Comparison of ENCODE assay signal across 1 cellular context in genomic region chr10:22325948-22326702, GRCh38.
TF ChIP-seq lines count a peak whose summit lies in the region.

No MANE protein-coding gene starts in this region.

TF ChIP-seq in HepG2, 621 proteins besides CTCF, POLR2A, EP300 and RAD21:
- TF ChIP-seq HBP1 (CRISPR knock-in tag; IDR thresholded peaks at IDR 0.05; ENCODE audit: low read depth) (no peak), AGO2 (optimal IDR thresholded peaks at IDR 0.05; ENCODE audit: low read depth, low read length) (peak; percentile 35), ZNF772 (CRISPR knock-in tag; IDR thresholded peaks at IDR 0.05) (0 out of 2 replicates have a peak, but pooled peaks have one; percentile 22), ZSCAN30 (CRISPR knock-in tag; IDR thresholded peaks at IDR 0.05) (no peak), ZNF547 (CRISPR knock-in tag; IDR thresholded peaks at IDR 0.05) (no peak), ATF4 (CRISPR knock-in tag; IDR thresholded peaks at IDR 0.05) (no peak), HOXA5 (CRISPR knock-in tag; IDR thresholded peaks at IDR 0.05) (no peak), GABPA (IDR thresholded peaks at IDR 0.05; ENCODE audit: low read depth, low read length) (no peak), GABPA (CRISPR knock-in tag; IDR thresholded peaks at IDR 0.05; ENCODE audit: low read depth) (peak; percentile 1; the same call in 1 of the 2 replicates), ZNF549 (CRISPR knock-in tag; IDR thresholded peaks at IDR 0.05) (no peak), KMT2A (CRISPR knock-in tag; IDR thresholded peaks at IDR 0.05) (peak; percentile 15; the same call in 1 of the 2 replicates), NRL (CRISPR knock-in tag; IDR thresholded peaks at IDR 0.05; ENCODE audit: borderline replicate concordance) (no peak), ZFP1 (CRISPR knock-in tag; IDR thresholded peaks at IDR 0.05) (no peak), POLR2G (IDR thresholded peaks at IDR 0.05; ENCODE audit: low read depth, low read length) (0 out of 2 replicates have a peak, but pooled peaks have one; percentile 0), TBX2 (CRISPR knock-in tag; IDR thresholded peaks at IDR 0.05; ENCODE audit: borderline replicate concordance) (0 out of 2 replicates have a peak, but pooled peaks have one; percentile 8), ZNF432 (CRISPR knock-in tag; IDR thresholded peaks at IDR 0.05; ENCODE audit: borderline replicate concordance) (no peak)
TF ChIP-seq in HepG2: peak in this region for 6.
